Comparison of ENCODE assay signal across 10 cellular contexts in genomic region chr4:80024335-80024734, GRCh38. TPM values are rescaled to one million over a fixed set of nuclear protein-coding genes. Genes with fewer than 3 reads are reported as not detected.
DNase-seq lines count a peak whose midpoint lies in the region; TF ChIP-seq lines count a peak whose summit lies in the region.
"Had no signal": no experiment of that assay in that cellular context is flagged by ENCODE, and none has a peak within 500 bp of the region (broad histone marks: within the 10 kb centered on the region; RNA-seq: fewer than 3 reads in every experiment).

No MANE protein-coding gene starts in this region.

- no peak for TF ChIP-seq POLR2A in lower leg skin (IDR thresholded peaks at IDR 0.05)

- CTCF ChIA-PET in activated naive CD4-positive, alpha-beta T cell treated with anti-CD3 and anti-CD28 coated beads, Interleukin-2, amount 10 ng/mL, durations not matched to agents 7 days and 5 days (lab: Charles Lee): no interaction called here

- peak overlapping the region; percentile 55 for H3K27ac Mint-ChIP-seq in HFFc6
- H3K27ac Mint-ChIP-seq in dendritic cell treated with granulocyte-macrophage colony-stimulating factor and Interleukin-4, amounts not matched to agents 40 ng/mL and 50 ng/mL, for 4 days: peak overlapping the region; percentile 10
- H3K27ac Mint-ChIP-seq in nephron progenitor cell: peak overlapping the region; percentile 9
- H3K27ac Mint-ChIP-seq in activated naive CD4-positive, alpha-beta T cell treated with anti-CD3 and anti-CD28 coated beads, Interleukin-2, amount 10 ng/mL, durations not matched to agents 7 days and 5 days: no peak overlapping the region

- no peaks in the 10 kb centered on the region for H3K9me3 Mint-ChIP-seq in HFFc6
- H3K9me3 Mint-ChIP-seq in dendritic cell treated with granulocyte-macrophage colony-stimulating factor and Interleukin-4, amounts not matched to agents 40 ng/mL and 50 ng/mL, for 4 days: no peaks in the 10 kb centered on the region
- H3K9me3 Mint-ChIP-seq in nephron progenitor cell: no peaks in the 10 kb centered on the region
- peaks cover 3% of the 10 kb centered on the region for H3K9me3 Mint-ChIP-seq in activated naive CD4-positive, alpha-beta T cell treated with anti-CD3 and anti-CD28 coated beads, Interleukin-2, amount 10 ng/mL, durations not matched to agents 7 days and 5 days

- no peak overlapping the region for H3K4me3 ChIP-seq in lower leg skin (ENCODE audit: low read depth, poor library complexity, severe bottlenecking)
- H3K4me3 ChIP-seq: A549 had no signal

- no peak overlapping the region for H3K4me3 Mint-ChIP-seq in HFFc6
- no peak overlapping the region for H3K4me3 Mint-ChIP-seq in dendritic cell treated with granulocyte-macrophage colony-stimulating factor and Interleukin-4, amounts not matched to agents 40 ng/mL and 50 ng/mL, for 4 days
- H3K4me3 Mint-ChIP-seq in nephron progenitor cell: no peak overlapping the region
- no peak overlapping the region for H3K4me3 Mint-ChIP-seq in activated naive CD4-positive, alpha-beta T cell treated with anti-CD3 and anti-CD28 coated beads, Interleukin-2, amount 10 ng/mL, durations not matched to agents 7 days and 5 days

- DNase-seq in HFFc6 (no peak), nephron progenitor cell (no peak), lower leg skin (ENCODE audit: low spot score in 2 of 2) (no peak)
- no peak for DNase-seq in activated naive CD4-positive, alpha-beta T cell treated with anti-CD3 and anti-CD28 coated beads, Interleukin-2, amount 10 ng/mL, durations not matched to agents 7 days and 5 days
- no peak for DNase-seq in effector CD4-positive, alpha-beta T cell
- DNase-seq: BE2C, DMS53, HCEC 1CT had no signal

- WGBS in lower leg skin, 2 donors: 94 to 100% methylated on average over 1 of the region's 1 CpG

- intact Hi-C loops in dendritic cell treated with granulocyte-macrophage colony-stimulating factor and Interleukin-4, amounts not matched to agents 40 ng/mL and 50 ng/mL, for 4 days (cut with micrococcal nuclease): no loop called here
- intact Hi-C loops in lower leg skin (cut with DNase I; ENCODE audit: low total_unique reads): no loop called here

- H3K27me3 Mint-ChIP-seq in HFFc6 (ENCODE audit: insufficient read depth): no peaks in the 10 kb centered on the region
- H3K27me3 Mint-ChIP-seq in dendritic cell treated with granulocyte-macrophage colony-stimulating factor and Interleukin-4, amounts not matched to agents 40 ng/mL and 50 ng/mL, for 4 days: no peaks in the 10 kb centered on the region
- H3K27me3 Mint-ChIP-seq in nephron progenitor cell (ENCODE audit: low read depth, poor library complexity): no peaks in the 10 kb centered on the region
- H3K27me3 Mint-ChIP-seq in activated naive CD4-positive, alpha-beta T cell treated with anti-CD3 and anti-CD28 coated beads, Interleukin-2, amount 10 ng/mL, durations not matched to agents 7 days and 5 days: no peaks in the 10 kb centered on the region

- TF ChIP-seq CTCF in HFFc6 (IDR thresholded peaks at IDR 0.05) (no peak), nephron progenitor cell (IDR thresholded peaks at IDR 0.05) (no peak), lower leg skin (IDR thresholded peaks at IDR 0.05) (no peak)

- H3K36me3 Mint-ChIP-seq in HFFc6 (ENCODE audit: low read depth) (peaks cover 26% of the 10 kb centered on the region), nephron progenitor cell (ENCODE audit: low read depth) (peaks cover 30% of the 10 kb centered on the region)
- H3K36me3 Mint-ChIP-seq in dendritic cell treated with granulocyte-macrophage colony-stimulating factor and Interleukin-4, amounts not matched to agents 40 ng/mL and 50 ng/mL, for 4 days (ENCODE audit: low read depth): peaks cover 34% of the 10 kb centered on the region
- H3K36me3 Mint-ChIP-seq in activated naive CD4-positive, alpha-beta T cell treated with anti-CD3 and anti-CD28 coated beads, Interleukin-2, amount 10 ng/mL, durations not matched to agents 7 days and 5 days: peaks cover 40% of the 10 kb centered on the region

- H3K4me1 Mint-ChIP-seq in HFFc6 (ENCODE audit: low read depth): peaks cover 38% of the 10 kb centered on the region
- H3K4me1 Mint-ChIP-seq in dendritic cell treated with granulocyte-macrophage colony-stimulating factor and Interleukin-4, amounts not matched to agents 40 ng/mL and 50 ng/mL, for 4 days (ENCODE audit: low read depth): peaks cover 23% of the 10 kb centered on the region
- H3K4me1 Mint-ChIP-seq in nephron progenitor cell: no peaks in the 10 kb centered on the region
- H3K4me1 Mint-ChIP-seq in activated naive CD4-positive, alpha-beta T cell treated with anti-CD3 and anti-CD28 coated beads, Interleukin-2, amount 10 ng/mL, durations not matched to agents 7 days and 5 days: peaks cover 5% of the 10 kb centered on the region

RNA-seq across cellular contexts. Expression of gene ANTXR2, which starts 48.7 kb away (rescaled TPM):
- total RNA-seq in HFFc6 (2021; fragmentation: NEBNext Ultra II Directional; extraction: Animal tissue kit (Norgen Biotek cat#: 25700)): 100 to 1,000 TPM; 137 to 198 (median 144) TPM
- total RNA-seq in lower leg skin: 10 to 100 TPM; 14.4 to 25.2 (median 19.6) TPM

Comparison
In these comparisons a context has a peak if more than half of its experiments do, and no peak if none do; other contexts are left out.
1. RNA of gene ANTXR2, which starts 48.7 kb away (total RNA-seq): 137 to 198 TPM in HFFc6; 14.4 to 25.2 TPM in lower leg skin; every median in the first group is over 4 times any median in the second.